8 cellular contexts compared by ENCODE assay signal in the genomic region with DNA sequence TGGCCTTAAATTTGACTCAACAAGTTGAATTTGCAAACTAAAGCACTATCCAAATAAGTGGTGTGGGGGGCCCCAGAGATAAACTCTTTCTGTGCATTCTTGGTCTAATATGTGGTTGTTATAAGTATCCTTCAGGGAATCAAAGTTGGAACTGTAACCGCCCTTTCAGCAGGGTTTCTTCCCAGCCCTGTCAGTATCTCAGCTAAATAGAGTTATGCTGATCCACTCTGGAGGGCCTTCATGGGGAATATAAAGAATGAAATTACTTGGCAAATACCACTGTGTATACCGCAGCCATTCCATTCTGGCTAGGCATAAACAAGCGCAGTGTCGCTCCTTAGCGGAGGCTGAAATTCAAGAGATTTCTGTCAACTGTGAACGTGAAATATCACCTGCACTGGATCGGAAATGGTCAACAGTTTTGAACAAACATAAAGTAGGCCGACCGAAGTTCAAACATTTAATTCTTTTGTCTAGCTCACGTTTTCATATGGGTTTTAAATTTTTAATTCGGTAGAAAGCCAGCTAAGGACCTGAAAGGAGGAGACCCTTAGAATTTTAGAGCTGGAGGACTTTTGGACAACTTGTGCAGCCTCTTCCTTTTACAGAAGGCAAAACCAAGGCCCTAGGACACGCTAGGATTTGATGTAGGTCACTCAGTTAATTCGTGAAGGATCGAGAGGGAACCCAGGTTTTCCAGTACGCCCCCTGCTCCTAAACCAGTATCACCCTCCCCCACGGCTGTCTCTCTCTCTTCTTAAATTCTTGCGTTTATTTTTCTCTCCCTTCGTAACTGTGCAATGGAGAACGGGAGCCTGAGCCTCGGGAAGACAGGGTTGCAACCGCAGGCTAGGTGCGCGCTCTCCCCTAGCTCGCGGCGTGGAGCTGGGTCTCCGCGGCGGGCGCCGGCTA.
DNase-seq lines count a peak whose midpoint lies in the region; ATAC-seq, FAIRE-seq and TF ChIP-seq lines count a peak whose summit lies in the region.

No MANE protein-coding gene starts in this region.

- 12% methylated on average over 31 of the region's 31 CpGs for WGBS in right lobe of liver (ENCODE audit: insufficient coverage, low coverage, low lambda C conversion rate, missing lambda C conversion rate)
- 38% methylated on average over 31 of the region's 31 CpGs for WGBS in thymus

- intact Hi-C loops in right lobe of liver (cut with DNase I): loop anchor here in 1 of 2 donors (5.0 kb wide), 1 partner anchor 72 kb away; no protein-coding TSS in a partner anchor

- no peaks in the 10 kb centered on the region for H3K27me3 ChIP-seq in bronchial epithelial cell (ENCODE audit: control insufficient read depth, insufficient read depth, low read length)
- H3K27me3 ChIP-seq in right lobe of liver: no peaks in the 10 kb centered on the region
- H3K27me3 ChIP-seq in thymus (ENCODE audit: control insufficient read depth, insufficient read depth): no peaks in the 10 kb centered on the region

- H3K4me3 ChIP-seq in NB4 (ENCODE audit: low read depth, low read length) (peak overlapping the region; percentile 66), bronchial epithelial cell (ENCODE audit: low read depth, low read length) (peak overlapping the region; percentile 68), right lobe of liver (peak overlapping the region; percentile 60 to 82 (median 61)), thymus (ENCODE audit: low read length) (peak overlapping the region; percentile 86)

- no peak for FAIRE-seq in bronchial epithelial cell (lab: Jason Lieb, UNC)

- H3K9me3 ChIP-seq in right lobe of liver (no peaks in the 10 kb centered on the region), thymus (ENCODE audit: control insufficient read depth) (no peaks in the 10 kb centered on the region)

- TF ChIP-seq CTCF in 22Rv1 (IDR thresholded peaks at IDR 0.05): no peak
- no peak for TF ChIP-seq CTCF in NB4 (IDR thresholded peaks at IDR 0.05; ENCODE audit: low read depth, low read length)
- TF ChIP-seq CTCF in bronchial epithelial cell (IDR thresholded peaks at IDR 0.05; ENCODE audit: insufficient read depth, low read length, severe bottlenecking): no peak
- TF ChIP-seq CTCF in right lobe of liver (IDR thresholded peaks at IDR 0.05): no peak

- H3K4me1 ChIP-seq in right lobe of liver (peaks cover 0 to 21% (median 9%) of the 10 kb centered on the region in 4 donors), thymus (ENCODE audit: control insufficient read depth, insufficient read depth, low read length) (peaks cover 5% of the 10 kb centered on the region)

- ATAC-seq in GM18907 (IDR thresholded peaks at IDR 0.05; ENCODE audit: unreplicated experiment): peak; percentile 11
- peak in 3 of 4 donors; percentile 2 to 40 (median 8) for ATAC-seq in right lobe of liver
- no peak for ATAC-seq in HG03045 (IDR thresholded peaks at IDR 0.05; ENCODE audit: unreplicated experiment)

- TF ChIP-seq POLR2A in NB4 (IDR thresholded peaks at IDR 0.05; ENCODE audit: extremely low read depth, insufficient read length) (no peak), right lobe of liver (IDR thresholded peaks at IDR 0.05) (no peak)

- DNase-seq in NB4 (ENCODE audit: low read depth) (peak; percentile 22), bronchial epithelial cell (ENCODE audit: low read depth) (peak; percentile 33), right lobe of liver (no peak), SIG-M5 treated with dmso at 0.1 percent for 504 hours (lab: John Stamatoyannopoulos, UW; ENCODE audit: unreplicated experiment) (no peak)

- peak overlapping the region; percentile 87 for H3K27ac ChIP-seq in 22Rv1
- H3K27ac ChIP-seq in right lobe of liver: peak overlapping the region; percentile 90 to 92 (median 91)
- H3K27ac ChIP-seq in thymus (ENCODE audit: low read depth): peak overlapping the region; percentile 72

- H3K36me3 ChIP-seq in bronchial epithelial cell (ENCODE audit: control insufficient read depth, insufficient read depth, low read length): no peaks in the 10 kb centered on the region
- no peaks in the 10 kb centered on the region for H3K36me3 ChIP-seq in right lobe of liver
- no peaks in the 10 kb centered on the region for H3K36me3 ChIP-seq in thymus (ENCODE audit: control insufficient read depth, insufficient read depth)

Comparison
In these comparisons a context has a peak if more than half of its experiments do, and no peak if none do; other contexts are left out.
1. DNase-seq: peak in NB4 (single experiment) and bronchial epithelial cell (single experiment); none in right lobe of liver (0 of 3) and SIG-M5 treated with dmso at 0.1 percent for 504 hours (single experiment).
2. Peak in every context shown above with its lines, with median percentiles within 50 percentile points of each other: H3K27ac ChIP-seq and H3K4me3 ChIP-seq.